In genomic region chr1:183223467-183223866, GRCh38 we compare ENCODE assay signal across 17 cellular contexts. TPM values are rescaled to one million over a fixed set of nuclear protein-coding genes. Genes with fewer than 3 reads are reported as not detected.
DNase-seq lines count a peak whose midpoint lies in the region; ATAC-seq and TF ChIP-seq lines count a peak whose summit lies in the region.
"Had no signal": no experiment of that assay in that cellular context is flagged by ENCODE, and none has a peak within 500 bp of the region (broad histone marks: within the 10 kb centered on the region; RNA-seq: fewer than 3 reads in every experiment).

No MANE protein-coding gene starts in this region.

- H3K4me1 ChIP-seq in trophoblast cell (ENCODE audit: control insufficient read depth in 1 of 2, insufficient read depth in 2 of 2, low read length in 2 of 2) (peaks cover 8 to 14% of the 10 kb centered on the region in 2 experiments), foreskin keratinocyte (peaks cover 7% of the 10 kb centered on the region), sigmoid colon (peaks cover 0 to 19% (median 15%) of the 10 kb centered on the region in 4 donors)
- H3K4me1 ChIP-seq: BE2C had no signal

- H3K79me2 ChIP-seq in trophoblast cell (ENCODE audit: control insufficient read depth, insufficient read depth, low read length, poor library complexity): no peaks in the 10 kb centered on the region

- no peak for TF ChIP-seq POLR2A in sigmoid colon (IDR thresholded peaks at IDR 0.05)

- H3K9me3 ChIP-seq in trophoblast cell (ENCODE audit: insufficient read depth, low read depth, low read length): no peaks in the 10 kb centered on the region
- no peaks in the 10 kb centered on the region for H3K9me3 ChIP-seq in sigmoid colon
- H3K9me3 ChIP-seq: BE2C had no signal

- H3K9ac ChIP-seq in trophoblast cell (ENCODE audit: low read length): no peak overlapping the region

- no peak overlapping the region for H4K8ac ChIP-seq in trophoblast cell (ENCODE audit: low read depth, low read length)

- TF ChIP-seq EP300 in sigmoid colon (IDR thresholded peaks at IDR 0.05): no peak

- H3K4ac ChIP-seq in trophoblast cell (ENCODE audit: low read depth, low read length): no peak overlapping the region

- DNase-seq in Caki2 (ENCODE audit: low read depth): peak; percentile 72
- DNase-seq in M059J (ENCODE audit: low read depth): peak; percentile 41
- DNase-seq in epithelial cell of proximal tubule (ENCODE audit: low read depth): peak; percentile 77
- peak; percentile 82 to 85 for DNase-seq in trophoblast cell
- no peak for DNase-seq in activated T-cell treated with anti-CD3 and anti-CD28 coated beads, Interleukin-2, amount 50 U/mL, for 1 hour
- DNase-seq in activated CD4-positive, CD25-positive, alpha-beta regulatory T cell (lab: John Stamatoyannopoulos, UW): no peak
- DNase-seq in foreskin keratinocyte: no peak
- DNase-seq in sigmoid colon: no peak
- DNase-seq: BE2C; CD4-positive, alpha-beta memory T cell; DND-41; H7; NCI-H187 treated with DMSO at 0.1 percent for 48 hours; NCI-H69; NK-92 treated with Interleukin-12 subunit alpha and Interleukin-12 subunit beta, amount 100 ng/mL, for 24 hours; SIG-M5 had no signal

- in situ Hi-C loops in Caki2 (cut with HindIII; ENCODE audit: low pct_unique_long_range_greater_than_20kb, low sequenced_read_pairs): no loop called here

- no peak overlapping the region for H3K4me3 ChIP-seq in epithelial cell of proximal tubule (ENCODE audit: low read depth, low read length)
- no peak overlapping the region for H3K4me3 ChIP-seq in trophoblast cell (ENCODE audit: low read depth, low read length)
- H3K4me3 ChIP-seq in sigmoid colon: no peak overlapping the region

- H4K12ac ChIP-seq in trophoblast cell (ENCODE audit: low read depth, low read length): no peak overlapping the region

- no peak for ATAC-seq in foreskin keratinocyte

- no peaks in the 10 kb centered on the region for H3K27me3 ChIP-seq in trophoblast cell (ENCODE audit: insufficient read depth, low read length)
- H3K27me3 ChIP-seq in foreskin keratinocyte: no peaks in the 10 kb centered on the region
- H3K27me3 ChIP-seq in sigmoid colon: no peaks in the 10 kb centered on the region
- H3K27me3 ChIP-seq: BE2C had no signal

- WGBS in trophoblast cell (ENCODE audit: extremely low coverage, insufficient coverage, insufficient read length): no CpG with 5 or more reads among the region's 3 CpGs
- 81 to 95% methylated on average over 3 of the region's 3 CpGs for WGBS in sigmoid colon, 2 donors

- TF ChIP-seq CTCF in epithelial cell of proximal tubule (conservative IDR thresholded peaks at IDR 0.05; ENCODE audit: low read depth, low read length) (no peak), foreskin keratinocyte (conservative IDR thresholded peaks at IDR 0.05) (no peak), sigmoid colon (IDR thresholded peaks at IDR 0.05) (no peak)

- H2BK5ac ChIP-seq in trophoblast cell (ENCODE audit: low read depth, low read length, poor library complexity): no peak overlapping the region

- no peak overlapping the region for H3K23ac ChIP-seq in trophoblast cell (ENCODE audit: low read length)

- H3K36me3 ChIP-seq in trophoblast cell (ENCODE audit: control insufficient read depth in 1 of 2, insufficient read depth in 2 of 2, low read length in 2 of 2) (peaks cover 0 to 5% of the 10 kb centered on the region in 2 experiments), sigmoid colon (no peaks in the 10 kb centered on the region)
- H3K36me3 ChIP-seq: BE2C had no signal

- intact Hi-C loops in sigmoid colon (cut with DNase I): no loop called here

- H3K27ac ChIP-seq in trophoblast cell (ENCODE audit: low read depth, low read length): no peak overlapping the region
- no peak overlapping the region for H3K27ac ChIP-seq in foreskin keratinocyte
- H3K27ac ChIP-seq in sigmoid colon: no peak overlapping the region
- H3K27ac ChIP-seq: HL-60 had no signal

- no peak overlapping the region for H4K91ac ChIP-seq in trophoblast cell (ENCODE audit: low read depth, low read length)

- peaks cover 3% of the 10 kb centered on the region for H3K79me1 ChIP-seq in trophoblast cell (ENCODE audit: low read length)

- no peak overlapping the region for H2BK12ac ChIP-seq in trophoblast cell (ENCODE audit: low read length)

- H2AFZ ChIP-seq in trophoblast cell (ENCODE audit: insufficient read depth, low read length, poor library complexity): no peak overlapping the region

- no peak overlapping the region for H3K4me2 ChIP-seq in trophoblast cell (ENCODE audit: low read length)

- no peak overlapping the region for H3K18ac ChIP-seq in trophoblast cell (ENCODE audit: low read length)

- H2BK120ac ChIP-seq in trophoblast cell (ENCODE audit: insufficient read depth, low read length, poor library complexity): no peak overlapping the region

- no peak overlapping the region for H2AK5ac ChIP-seq in trophoblast cell (ENCODE audit: low read length)

- H3K14ac ChIP-seq in trophoblast cell (ENCODE audit: low read length): no peak overlapping the region

RNA-seq across cellular contexts. Expression of gene LAMC2, which starts 37.4 kb away (rescaled TPM):
- 92.0 and 97.5 TPM in 2 replicates for total RNA-seq in Caki2 (2014; rRNA removed; shearing (Covaris generic); ENCODE audit: low replicate concordance)
- 3.3 and 3.4 TPM in 2 replicates for total RNA-seq in M059J (2014; rRNA removed; shearing (Covaris generic))
- total RNA-seq in epithelial cell of proximal tubule (255 and 382 TPM in 2 replicates), foreskin keratinocyte (3,836 and 7,314 TPM in 2 replicates), sigmoid colon (1 to 10 TPM; 2.6 to 5.0 (median 3.7) TPM)
- 22.9 and 24.7 TPM in 2 replicates for polyA plus RNA-seq in trophoblast cell (2013)
- polyA plus RNA-seq in foreskin keratinocyte (1,652 and 2,714 TPM in 2 replicates), sigmoid colon (10 to 100 TPM in 1 of 3 donors, 1 to 10 TPM in 2; 4.2 to 24.0 (median 4.8) TPM)
- total RNA-seq: CD4-positive, alpha-beta memory T cell had no signal
- polyA plus RNA-seq: CD4-positive, alpha-beta memory T cell had no signal

Comparison
In these comparisons a context has a peak if more than half of its experiments do, and no peak if none do; other contexts are left out.
1. DNase-seq: peak in Caki2 (single experiment), M059J (single experiment), epithelial cell of proximal tubule (single experiment) and trophoblast cell (2 of 2); none in activated T-cell treated with anti-CD3 and anti-CD28 coated beads, Interleukin-2, amount 50 U/mL, for 1 hour (single experiment), activated CD4-positive, CD25-positive, alpha-beta regulatory T cell (0 of 4), foreskin keratinocyte (0 of 2) and sigmoid colon (single experiment).
2. RNA of gene LAMC2, which starts 37.4 kb away (total RNA-seq): 3,836 to 7,314 TPM in foreskin keratinocyte, 255 to 382 TPM in epithelial cell of proximal tubule and 92.0 to 97.5 TPM in Caki2; 2.6 to 5.0 TPM in sigmoid colon and 3.3 to 3.4 TPM in M059J; every median in the first group is over 10 times any median in the second.